ENCODE assay signal across 10 cellular contexts in the genomic region with DNA sequence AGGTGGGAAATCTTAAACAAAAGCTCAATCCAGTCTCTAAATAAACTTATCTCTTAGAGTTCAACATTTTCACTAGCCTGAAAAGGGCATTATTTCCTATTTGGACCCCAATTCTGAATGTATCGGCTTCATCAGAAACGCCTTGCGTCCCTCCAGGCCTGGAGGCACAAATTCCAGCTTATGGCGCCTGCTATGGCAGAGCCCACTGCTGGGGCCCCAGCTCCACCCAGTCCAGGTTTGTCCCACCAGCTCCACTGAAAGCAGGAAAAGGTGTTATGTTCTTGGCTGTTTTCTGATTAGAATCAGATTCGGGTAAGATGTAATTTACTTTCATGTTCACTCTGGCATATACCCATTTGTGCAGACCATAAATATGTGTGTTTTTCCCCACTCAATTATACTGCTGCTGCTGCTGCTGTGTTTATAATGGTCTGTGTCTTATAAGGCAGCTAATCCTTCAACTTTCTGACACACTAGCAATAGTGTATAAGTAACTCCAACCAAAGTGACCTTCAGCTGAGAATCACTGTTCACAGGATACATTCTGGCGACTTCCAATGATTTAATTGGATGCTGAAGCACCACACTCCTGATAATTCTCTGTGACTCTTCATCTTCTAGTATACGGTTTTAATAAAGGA. TPM values are rescaled to one million over a fixed set of nuclear protein-coding genes. Genes with fewer than 3 reads are reported as not detected.
DNase-seq lines count a peak whose midpoint lies in the region; ATAC-seq and TF ChIP-seq lines count a peak whose summit lies in the region.
"Had no signal": no experiment of that assay in that cellular context is flagged by ENCODE, and none has a peak within 500 bp of the region (broad histone marks: within the 10 kb centered on the region; RNA-seq: fewer than 3 reads in every experiment).

No MANE protein-coding gene starts in this region.

- no peak for TF ChIP-seq CTCF in thoracic aorta (IDR thresholded peaks at IDR 0.05)

- H3K4me1 ChIP-seq in thoracic aorta (ENCODE audit: control insufficient read depth in 1 of 2, low read depth in 2 of 2), result peaks cover 38 to 67% of the 10 kb centered on the region in 2 donors

- H3K27me3 Mint-ChIP-seq in activated T-cell treated with anti-CD3 and anti-CD28 coated beads, Interleukin-2, amount 50 U/mL, for 72 hours (ENCODE audit: low read depth), result no peaks in the 10 kb centered on the region
- no peaks in the 10 kb centered on the region for H3K27me3 Mint-ChIP-seq in activated naive CD8-positive, alpha-beta T cell
- peaks cover 11 to 26% (median 23%) of the 10 kb centered on the region in 3 donors for H3K27me3 Mint-ChIP-seq in immature natural killer cell (ENCODE audit: low read depth in 3 of 3)
- H3K27me3 Mint-ChIP-seq: activated B cell treated with CpG ODN at 0.5 μM for 24 hours had no signal

- peak overlapping the region; percentile 80 to 81 for H3K4me3 Mint-ChIP-seq in activated T-cell treated with anti-CD3 and anti-CD28 coated beads, Interleukin-2, amount 50 U/mL, for 72 hours
- H3K4me3 Mint-ChIP-seq in activated naive CD8-positive, alpha-beta T cell, result peak overlapping the region; percentile 86
- peak overlapping the region in 3 of 5 donors; percentile 1 to 62 (median 36) for H3K4me3 Mint-ChIP-seq in immature natural killer cell
- H3K4me3 Mint-ChIP-seq: activated B cell treated with CpG ODN at 0.5 μM for 24 hours had no signal

- DNase-seq in activated T-cell treated with anti-CD3 and anti-CD28 coated beads, Interleukin-2, amount 50 U/mL, for 72 hours, result no peak
- DNase-seq in activated T-cell treated with anti-CD3 and anti-CD28 coated beads for 4 hours (no peak), immature natural killer cell (no peak), thoracic aorta (ENCODE audit: low spot score) (no peak), NCI-H69 (lab: John Stamatoyannopoulos, UW) (no peak)
- DNase-seq: activated B cell treated with CpG ODN at 0.5 μM for 24 hours, C1 segment of cervical spinal cord had no signal

- peak overlapping the region; percentile 83 for H3K27ac Mint-ChIP-seq in activated T-cell treated with anti-CD3 and anti-CD28 coated beads, Interleukin-2, amount 50 U/mL, for 72 hours
- H3K27ac Mint-ChIP-seq in activated naive CD8-positive, alpha-beta T cell, result peak overlapping the region; percentile 86
- no peak overlapping the region for H3K27ac Mint-ChIP-seq in immature natural killer cell
- H3K27ac Mint-ChIP-seq: activated B cell treated with CpG ODN at 0.5 μM for 24 hours had no signal

- no peak for ATAC-seq in activated T-cell treated with anti-CD3 and anti-CD28 coated beads, Interleukin-2, amount 50 U/mL, for 72 hours (replicated peaks in 1 of 2)
- ATAC-seq in thoracic aorta (ENCODE audit: insufficient number of reproducible peaks, low FRiP score, low read depth) (no peak), HG03097 (IDR thresholded peaks at IDR 0.05; ENCODE audit: low FRiP score, unreplicated experiment) (no peak), HG03196 (IDR thresholded peaks at IDR 0.05; ENCODE audit: unreplicated experiment) (no peak)

- no peaks in the 10 kb centered on the region for H3K27me3 ChIP-seq in thoracic aorta (replicated peaks; ENCODE audit: insufficient read depth)

- peak overlapping the region in 1 of 2 donors; percentile 34 for H3K27ac ChIP-seq in thoracic aorta

- H3K36me3 Mint-ChIP-seq in activated T-cell treated with anti-CD3 and anti-CD28 coated beads, Interleukin-2, amount 50 U/mL, for 72 hours (ENCODE audit: insufficient read depth in 2 of 2), result peaks cover 0 to 1% of the 10 kb centered on the region in 2 donors
- H3K36me3 Mint-ChIP-seq in activated naive CD8-positive, alpha-beta T cell, result no peaks in the 10 kb centered on the region
- peaks cover 0 to 7% (median 3%) of the 10 kb centered on the region in 3 donors for H3K36me3 Mint-ChIP-seq in immature natural killer cell

- no peaks in the 10 kb centered on the region for H3K9me3 ChIP-seq in thoracic aorta

- peaks cover 58% of the 10 kb centered on the region for H3K4me1 Mint-ChIP-seq in activated T-cell treated with anti-CD3 and anti-CD28 coated beads, Interleukin-2, amount 50 U/mL, for 72 hours (ENCODE audit: low read depth)
- peaks cover 54% of the 10 kb centered on the region for H3K4me1 Mint-ChIP-seq in activated naive CD8-positive, alpha-beta T cell (ENCODE audit: low read depth)
- H3K4me1 Mint-ChIP-seq in immature natural killer cell, result peaks cover 40 to 41% of the 10 kb centered on the region in 2 donors

- H3K4me3 ChIP-seq in thoracic aorta, result peak overlapping the region; percentile 80

- peaks cover 35% of the 10 kb centered on the region for H3K36me3 ChIP-seq in thoracic aorta

- H3K9me3 Mint-ChIP-seq in activated T-cell treated with anti-CD3 and anti-CD28 coated beads, Interleukin-2, amount 50 U/mL, for 72 hours, result no peaks in the 10 kb centered on the region
- H3K9me3 Mint-ChIP-seq in activated naive CD8-positive, alpha-beta T cell (ENCODE audit: low read depth), result no peaks in the 10 kb centered on the region
- H3K9me3 Mint-ChIP-seq in immature natural killer cell, result no peaks in the 10 kb centered on the region
- H3K9me3 Mint-ChIP-seq: activated B cell treated with CpG ODN at 0.5 μM for 24 hours had no signal

RNA-seq across cellular contexts. Expression of gene IRS2, which starts 6.4 kb away (rescaled TPM):
- total RNA-seq in activated T-cell treated with anti-CD3 and anti-CD28 coated beads, Interleukin-2, amount 50 U/mL, for 72 hours, result 1 to 10 TPM; 5.4 to 5.6 TPM
- polyA plus RNA-seq in immature natural killer cell, result 1 to 10 TPM in 2 of 3 donors, under 1 TPM in 1; 0.57 to 2.6 (median 2.5) TPM
- 10 to 100 TPM; 47.8 to 59.8 TPM for total RNA-seq in thoracic aorta

Comparison
In these comparisons a context has a peak if more than half of its experiments do, and no peak if none do; other contexts are left out.
1. H3K27ac Mint-ChIP-seq: peak in activated T-cell treated with anti-CD3 and anti-CD28 coated beads, Interleukin-2, amount 50 U/mL, for 72 hours (single experiment) and activated naive CD8-positive, alpha-beta T cell (single experiment); none in immature natural killer cell (0 of 6).
2. H3K4me3 Mint-ChIP-seq: peak in every context shown above with its lines; median percentile 86 in activated naive CD8-positive, alpha-beta T cell; 80 in activated T-cell treated with anti-CD3 and anti-CD28 coated beads, Interleukin-2, amount 50 U/mL, for 72 hours; 36 in immature natural killer cell.
3. RNA of gene IRS2, which starts 6.4 kb away (total RNA-seq): 47.8 to 59.8 TPM in thoracic aorta; 5.4 to 5.6 TPM in activated T-cell treated with anti-CD3 and anti-CD28 coated beads, Interleukin-2, amount 50 U/mL, for 72 hours; every median in the first group is over 4 times any median in the second.